Comparison of ENCODE assay signal across 8 cellular contexts in the genomic region with DNA sequence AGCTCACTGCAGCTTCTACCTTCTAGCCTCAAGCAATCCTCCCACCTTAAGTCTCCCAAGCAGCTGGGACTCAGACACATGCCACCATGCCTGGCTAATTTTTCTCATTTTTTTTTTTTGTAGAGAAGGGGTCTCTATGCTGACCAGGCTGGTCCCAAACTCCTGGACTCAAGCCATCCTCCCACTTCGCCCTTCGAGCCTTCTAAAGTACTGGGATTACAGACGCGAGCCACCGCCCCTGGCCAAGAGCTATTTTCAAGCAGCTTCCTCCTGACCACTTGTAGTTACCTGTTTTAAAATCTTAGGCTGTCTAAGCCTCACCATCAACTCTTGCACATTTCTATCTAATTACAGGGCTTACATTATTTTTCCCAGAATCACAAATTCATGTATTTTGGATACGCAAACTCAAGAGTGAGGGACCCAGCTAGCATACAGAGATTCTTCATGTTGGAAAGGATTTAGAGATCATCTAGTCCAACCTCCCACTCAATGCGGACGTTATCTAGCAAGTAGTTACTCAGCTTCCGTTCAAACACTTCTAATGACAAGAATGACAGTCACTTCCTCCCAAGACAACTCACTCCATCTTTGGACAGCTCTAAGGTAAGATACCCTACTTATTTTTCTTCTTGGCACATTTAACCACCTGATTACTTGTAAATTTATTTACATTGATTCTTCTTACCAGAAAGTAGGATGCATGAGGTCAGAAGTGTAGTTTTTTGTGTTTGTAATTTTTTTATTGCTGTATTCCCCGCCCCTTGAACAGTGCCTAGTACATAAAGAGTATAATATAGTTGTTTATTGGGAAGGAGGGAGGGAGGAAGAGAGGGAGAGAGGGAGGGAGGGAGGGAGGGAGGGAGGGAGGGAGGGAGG.
A peak's percentile ranks its signal among the peaks of the same experiment; 100 is the strongest.
DNase-seq lines count a peak whose midpoint lies in the region; ATAC-seq, FAIRE-seq and TF ChIP-seq lines count a peak whose summit lies in the region.

No MANE protein-coding gene starts in this region.

- DNase-seq in AG04450 (ENCODE audit: low read depth, low spot score) (no peak), KBM-7 (peak; percentile 76), HepG2 (ENCODE audit: low spot score) (no peak), UCSD-AML1 (lab: John Stamatoyannopoulos, UW; ENCODE audit: unreplicated experiment) (no peak), putamen (ENCODE audit: low spot score) (no peak), sciatic nerve (ENCODE audit: low spot score) (no peak)
- DNase-seq in activated gamma-delta T cell treated with anti-CD3 and anti-CD28 coated beads, Interleukin-2, amount 50 U/mL, for 16 hours (ENCODE audit: low read depth) = peak; percentile 19

- H3K27ac ChIP-seq in AG04450 (ENCODE audit: low read depth, low read length) = peak overlapping the region; percentile 47
- no peak overlapping the region for H3K27ac ChIP-seq in HepG2 (ENCODE audit: extremely low read length, insufficient read depth, low read length)

- peaks cover 38% of the 10 kb centered on the region for H3K4me1 ChIP-seq in HepG2 (ENCODE audit: insufficient read depth, low read length)

- peaks cover 3% of the 10 kb centered on the region for H3K79me2 ChIP-seq in HepG2 (ENCODE audit: insufficient read depth, low read length)

- POLR2A ChIA-PET in AG04450 (lab: Yijun Ruan, JAX) = interaction anchor here (0.6 to 1.4 kb wide), 6 partner anchors 47 to 986 kb away, joined by 3 to 18 read pairs (median 4); a partner anchor contains a TSS
- POLR2A ChIA-PET in HepG2 (lab: Yijun Ruan, JAX) = interaction anchor here (0.7 to 1.1 kb wide), 2 partner anchors 81 kb away, joined by 3 to 5 read pairs; no protein-coding TSS in a partner anchor

- H3K27me3 ChIP-seq in AG04450 (ENCODE audit: control insufficient read depth, insufficient read depth, low read length) (no peaks in the 10 kb centered on the region), HepG2 (ENCODE audit: control insufficient read depth in 1 of 2, insufficient read depth in 2 of 2, low read length in 2 of 2) (no peaks in the 10 kb centered on the region)

- H3K9me3 ChIP-seq in AG04450 (ENCODE audit: control insufficient read depth, insufficient read depth, low read length) (no peaks in the 10 kb centered on the region), HepG2 (ENCODE audit: low read length) (no peaks in the 10 kb centered on the region)

- no peak for TF ChIP-seq RAD21 in HepG2 (CRISPR knock-in tag; IDR thresholded peaks at IDR 0.05)

- no peak for TF ChIP-seq POLR2A in HepG2 (IDR thresholded peaks at IDR 0.05; ENCODE audit: insufficient read depth in 1 of 2, low read depth in 2 of 2, low read length in 2 of 2)

- ATAC-seq in HepG2 (no peak), HG03457 (IDR thresholded peaks at IDR 0.05; ENCODE audit: unreplicated experiment) (no peak), sciatic nerve (no peak)

- H3K9ac ChIP-seq in HepG2 (ENCODE audit: insufficient read depth, low read depth, low read length) = no peak overlapping the region

- WGBS in HepG2 (ENCODE audit: low lambda C conversion rate) = 97% methylated on average over 10 of the region's 10 CpGs

- no peak overlapping the region for H3K4me2 ChIP-seq in HepG2 (ENCODE audit: low read depth, low read length)

- in situ Hi-C loops in KBM-7 (cut with MboI; ENCODE audit: low pct_unique_long_range_greater_than_20kb, low sequenced_read_pairs) (no loop called here), HepG2 (cut with HindIII; ENCODE audit: extremely low pct_ligation_motif_present, low pct_unique_long_range_greater_than_20kb) (loop anchor here (10.0 kb wide), 1 partner anchor 172 kb away; no protein-coding TSS in a partner anchor)

- no peak for TF ChIP-seq EP300 in HepG2 (IDR thresholded peaks at IDR 0.05; ENCODE audit: low read depth in 2 of 2, low read length in 2 of 2)
- no peak for TF ChIP-seq EP300 in HepG2 (CRISPR knock-in tag; IDR thresholded peaks at IDR 0.05; ENCODE audit: borderline replicate concordance)

- no peak for TF ChIP-seq CTCF in AG04450 (IDR thresholded peaks at IDR 0.05; ENCODE audit: low read depth, low read length)
- TF ChIP-seq CTCF in HepG2 (CRISPR knock-in tag; IDR thresholded peaks at IDR 0.05) = no peak

- no peak overlapping the region for H3K4me3 ChIP-seq in AG04450 (ENCODE audit: low read depth, low read length)
- H3K4me3 ChIP-seq in HepG2 (replicated peaks in 1 of 3; ENCODE audit: insufficient read depth in 1 of 3, low read depth in 2 of 3, low read length in 3 of 3) = no peak overlapping the region

- CTCF ChIA-PET in AG04450 (lab: Charles Lee) (interaction anchor here (0.9 to 1.6 kb wide), 3 partner anchors 11 to 81 kb away, joined by 3 to 13 read pairs (median 4); no protein-coding TSS in a partner anchor), HepG2 (lab: Yijun Ruan, JAX; ENCODE audit: low intra/inter-chr PET ratio, low total read pairs) (interaction anchor here (1.3 kb wide), 1 partner anchor 79 kb away, joined by 4 read pairs; no protein-coding TSS in a partner anchor)

- peak; percentile 4 for FAIRE-seq in HepG2 (lab: Jason Lieb, UNC)

- no TSS peak for BruUV-seq in HepG2 (replicated peaks; lab: Mats Ljungman, UMichigan)

- peaks cover 4% of the 10 kb centered on the region for H4K20me1 ChIP-seq in HepG2 (ENCODE audit: insufficient read depth, low read length)

- peaks cover 2 to 15% of the 10 kb centered on the region in 2 experiments; a peak in 3 of 5 replicates for H3K36me3 ChIP-seq in HepG2 (replicated peaks in 1 of 2; ENCODE audit: control insufficient read depth in 1 of 2, insufficient read depth in 2 of 2, low read length in 2 of 2)

- H2AFZ ChIP-seq in HepG2 (ENCODE audit: low read length) = no peak overlapping the region

- intact Hi-C loops in HepG2 (cut with micrococcal nuclease; ENCODE audit: unreplicated experiment) = no loop called here
- intact Hi-C loops in sciatic nerve (cut with DNase I) = loop anchor here (5.0 kb wide), 1 partner anchor 74 kb away; no protein-coding TSS in a partner anchor

TF ChIP-seq in HepG2, 621 proteins besides CTCF, POLR2A, EP300 and RAD21 (continues in another document):
- TF ChIP-seq MEIS1 (CRISPR knock-in tag; IDR thresholded peaks at IDR 0.05; ENCODE audit: borderline replicate concordance) (no peak), GATAD2A (CRISPR knock-in tag; IDR thresholded peaks at IDR 0.05) (no peak), ZNF83 (CRISPR knock-in tag; IDR thresholded peaks at IDR 0.05; ENCODE audit: borderline replicate concordance) (no peak), IKZF4 (CRISPR knock-in tag; IDR thresholded peaks at IDR 0.05; ENCODE audit: borderline replicate concordance, low read depth, not compliant biosample characterization) (no peak), NFE2 (CRISPR knock-in tag; IDR thresholded peaks at IDR 0.05) (no peak)
- TF ChIP-seq, protein P1, sequence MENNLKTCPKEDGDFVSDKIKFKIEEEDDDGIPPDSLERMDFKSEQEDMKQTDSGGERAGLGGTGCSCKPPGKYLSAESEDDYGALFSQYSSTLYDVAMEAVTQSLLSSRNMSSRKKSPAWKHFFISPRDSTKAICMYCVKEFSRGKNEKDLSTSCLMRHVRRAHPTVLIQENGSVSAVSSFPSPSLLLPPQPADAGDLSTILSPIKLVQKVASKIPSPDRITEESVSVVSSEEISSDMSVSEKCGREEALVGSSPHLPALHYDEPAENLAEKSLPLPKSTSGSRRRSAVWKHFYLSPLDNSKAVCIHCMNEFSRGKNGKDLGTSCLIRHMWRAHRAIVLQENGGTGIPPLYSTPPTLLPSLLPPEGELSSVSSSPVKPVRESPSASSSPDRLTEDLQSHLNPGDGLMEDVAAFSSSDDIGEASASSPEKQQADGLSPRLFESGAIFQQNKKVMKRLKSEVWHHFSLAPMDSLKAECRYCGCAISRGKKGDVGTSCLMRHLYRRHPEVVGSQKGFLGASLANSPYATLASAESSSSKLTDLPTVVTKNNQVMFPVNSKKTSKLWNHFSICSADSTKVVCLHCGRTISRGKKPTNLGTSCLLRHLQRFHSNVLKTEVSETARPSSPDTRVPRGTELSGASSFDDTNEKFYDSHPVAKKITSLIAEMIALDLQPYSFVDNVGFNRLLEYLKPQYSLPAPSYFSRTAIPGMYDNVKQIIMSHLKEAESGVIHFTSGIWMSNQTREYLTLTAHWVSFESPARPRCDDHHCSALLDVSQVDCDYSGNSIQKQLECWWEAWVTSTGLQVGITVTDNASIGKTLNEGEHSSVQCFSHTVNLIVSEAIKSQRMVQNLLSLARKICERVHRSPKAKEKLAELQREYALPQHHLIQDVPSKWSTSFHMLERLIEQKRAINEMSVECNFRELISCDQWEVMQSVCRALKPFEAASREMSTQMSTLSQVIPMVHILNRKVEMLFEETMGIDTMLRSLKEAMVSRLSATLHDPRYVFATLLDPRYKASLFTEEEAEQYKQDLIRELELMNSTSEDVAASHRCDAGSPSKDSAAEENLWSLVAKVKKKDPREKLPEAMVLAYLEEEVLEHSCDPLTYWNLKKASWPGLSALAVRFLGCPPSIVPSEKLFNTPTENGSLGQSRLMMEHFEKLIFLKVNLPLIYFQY (CRISPR knock-in tag; IDR thresholded peaks at IDR 0.05; ENCODE audit: borderline replicate concordance) = no peak

Comparison
In these comparisons a context has a peak if more than half of its experiments do, and no peak if none do; other contexts are left out.
1. DNase-seq: peak in KBM-7 (single experiment) and activated gamma-delta T cell treated with anti-CD3 and anti-CD28 coated beads, Interleukin-2, amount 50 U/mL, for 16 hours (single experiment); none in AG04450 (single experiment), HepG2 (single experiment), UCSD-AML1 (single experiment), putamen (single experiment) and sciatic nerve (single experiment).